2 cellular contexts compared by ENCODE assay signal in genomic region chr10:122301055-122301810, GRCh38.
A peak's percentile ranks its signal among the peaks of the same experiment; 100 is the strongest.
TF ChIP-seq lines count a peak whose summit lies in the region.

No MANE protein-coding gene starts in this region.

TF ChIP-seq in K562, 482 proteins besides CTCF, POLR2A, EP300 and RAD21:
- TF ChIP-seq CEBPG (CRISPR knock-in tag; IDR thresholded peaks at IDR 0.05): peak; percentile 30; the same call in 1 of the 2 replicates
- peak; percentile 60 to 73 for TF ChIP-seq CEBPG (tag; conservative IDR thresholded peaks at IDR 0.05 in 1 of 2, IDR thresholded peaks at IDR 0.05 in 1 of 2)
- TF ChIP-seq HINFP (tag; conservative IDR thresholded peaks at IDR 0.05; ENCODE audit: low read depth): no peak
- peak; percentile 85 for TF ChIP-seq CEBPB (tag; IDR thresholded peaks at IDR 0.05)

TF ChIP-seq in HepG2, 621 proteins besides CTCF, POLR2A, EP300 and RAD21 (continues in another document):
- no peak for TF ChIP-seq ZNF3 (CRISPR knock-in tag; IDR thresholded peaks at IDR 0.05)
- no peak for TF ChIP-seq SOX6 (IDR thresholded peaks at IDR 0.05)
- TF ChIP-seq SOX6 (CRISPR knock-in tag; IDR thresholded peaks at IDR 0.05): peak; percentile 66
- peak; percentile 41 for TF ChIP-seq FOSL2 (CRISPR knock-in tag; IDR thresholded peaks at IDR 0.05)
- TF ChIP-seq, protein P1, sequence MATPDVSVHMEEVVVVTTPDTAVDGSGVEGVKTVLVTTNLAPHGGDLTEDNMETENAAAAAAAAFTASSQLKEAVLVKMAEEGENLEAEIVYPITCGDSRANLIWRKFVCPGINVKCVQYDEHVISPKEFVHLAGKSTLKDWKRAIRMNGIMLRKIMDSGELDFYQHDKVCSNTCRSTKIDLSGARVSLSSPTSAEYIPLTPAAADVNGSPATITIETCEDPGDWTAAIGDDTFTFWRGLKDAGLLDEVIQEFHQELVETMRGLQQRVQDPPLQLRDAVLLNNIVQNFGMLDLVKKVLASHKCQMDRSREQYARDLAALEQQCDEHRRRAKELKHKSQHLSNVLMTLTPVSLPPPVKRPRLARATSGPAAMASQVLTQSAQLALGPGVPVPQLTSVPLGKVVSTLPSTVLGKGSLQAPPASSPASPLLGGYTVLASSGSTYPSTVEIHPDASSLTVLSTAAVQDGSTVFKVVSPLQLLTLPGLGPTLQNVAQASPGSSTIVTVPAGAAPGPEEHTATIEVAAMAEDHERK (CRISPR knock-in tag; IDR thresholded peaks at IDR 0.05; ENCODE audit: low read depth): no peak
- peak; percentile 42 for TF ChIP-seq THAP11 (CRISPR knock-in tag; IDR thresholded peaks at IDR 0.05)
- TF ChIP-seq ZNF616 (CRISPR knock-in tag; IDR thresholded peaks at IDR 0.05; ENCODE audit: low read depth): no peak
- no peak for TF ChIP-seq TCF7L2 (IDR thresholded peaks at IDR 0.05; ENCODE audit: low read depth, low read length)
- TF ChIP-seq FOXK1 (CRISPR knock-in tag; IDR thresholded peaks at IDR 0.05; ENCODE audit: borderline replicate concordance, low read depth): peak; percentile 92; the same call in 1 of the 2 replicates
- TF ChIP-seq, protein P2, sequence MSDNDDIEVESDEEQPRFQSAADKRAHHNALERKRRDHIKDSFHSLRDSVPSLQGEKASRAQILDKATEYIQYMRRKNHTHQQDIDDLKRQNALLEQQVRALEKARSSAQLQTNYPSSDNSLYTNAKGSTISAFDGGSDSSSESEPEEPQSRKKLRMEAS (IDR thresholded peaks at IDR 0.05): peak; percentile 37; the same call in 1 of the 2 replicates
- no peak for TF ChIP-seq ZMAT3 (CRISPR knock-in tag; conservative IDR thresholded peaks at IDR 0.05)
- peak; percentile 3; the same call in 1 of the 2 replicates for TF ChIP-seq MED1 (CRISPR knock-in tag; IDR thresholded peaks at IDR 0.05)
- no peak for TF ChIP-seq ZNF317 (CRISPR knock-in tag; IDR thresholded peaks at IDR 0.05)
- TF ChIP-seq TFDP2 (CRISPR knock-in tag; IDR thresholded peaks at IDR 0.05): no peak
- TF ChIP-seq, protein P3, sequence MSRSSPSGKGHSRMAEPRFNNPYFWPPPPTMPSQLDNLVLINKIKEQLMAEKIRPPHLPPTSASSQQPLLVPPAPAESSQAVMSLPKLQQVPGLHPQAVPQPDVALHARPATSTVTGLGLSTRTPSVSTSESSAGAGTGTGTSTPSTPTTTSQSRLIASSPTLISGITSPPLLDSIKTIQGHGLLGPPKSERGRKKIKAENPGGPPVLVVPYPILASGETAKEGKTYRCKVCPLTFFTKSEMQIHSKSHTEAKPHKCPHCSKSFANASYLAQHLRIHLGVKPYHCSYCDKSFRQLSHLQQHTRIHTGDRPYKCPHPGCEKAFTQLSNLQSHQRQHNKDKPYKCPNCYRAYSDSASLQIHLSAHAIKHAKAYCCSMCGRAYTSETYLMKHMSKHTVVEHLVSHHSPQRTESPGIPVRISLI (CRISPR knock-in tag; IDR thresholded peaks at IDR 0.05; ENCODE audit: borderline replicate concordance): no peak
- TF ChIP-seq, protein P4, sequence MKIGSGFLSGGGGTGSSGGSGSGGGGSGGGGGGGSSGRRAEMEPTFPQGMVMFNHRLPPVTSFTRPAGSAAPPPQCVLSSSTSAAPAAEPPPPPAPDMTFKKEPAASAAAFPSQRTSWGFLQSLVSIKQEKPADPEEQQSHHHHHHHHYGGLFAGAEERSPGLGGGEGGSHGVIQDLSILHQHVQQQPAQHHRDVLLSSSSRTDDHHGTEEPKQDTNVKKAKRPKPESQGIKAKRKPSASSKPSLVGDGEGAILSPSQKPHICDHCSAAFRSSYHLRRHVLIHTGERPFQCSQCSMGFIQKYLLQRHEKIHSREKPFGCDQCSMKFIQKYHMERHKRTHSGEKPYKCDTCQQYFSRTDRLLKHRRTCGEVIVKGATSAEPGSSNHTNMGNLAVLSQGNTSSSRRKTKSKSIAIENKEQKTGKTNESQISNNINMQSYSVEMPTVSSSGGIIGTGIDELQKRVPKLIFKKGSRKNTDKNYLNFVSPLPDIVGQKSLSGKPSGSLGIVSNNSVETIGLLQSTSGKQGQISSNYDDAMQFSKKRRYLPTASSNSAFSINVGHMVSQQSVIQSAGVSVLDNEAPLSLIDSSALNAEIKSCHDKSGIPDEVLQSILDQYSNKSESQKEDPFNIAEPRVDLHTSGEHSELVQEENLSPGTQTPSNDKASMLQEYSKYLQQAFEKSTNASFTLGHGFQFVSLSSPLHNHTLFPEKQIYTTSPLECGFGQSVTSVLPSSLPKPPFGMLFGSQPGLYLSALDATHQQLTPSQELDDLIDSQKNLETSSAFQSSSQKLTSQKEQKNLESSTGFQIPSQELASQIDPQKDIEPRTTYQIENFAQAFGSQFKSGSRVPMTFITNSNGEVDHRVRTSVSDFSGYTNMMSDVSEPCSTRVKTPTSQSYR (CRISPR knock-in tag; IDR thresholded peaks at IDR 0.05; ENCODE audit: borderline replicate concordance): peak; percentile 55; the same call in 1 of the 2 replicates
- TF ChIP-seq CEBPG (CRISPR knock-in tag; IDR thresholded peaks at IDR 0.05): peak; percentile 96
- 0 out of 2 replicates have a peak, but pooled peaks have one; percentile 35 for TF ChIP-seq RXRB (CRISPR knock-in tag; IDR thresholded peaks at IDR 0.05; ENCODE audit: borderline replicate concordance)
- no peak for TF ChIP-seq ZNF607 (CRISPR knock-in tag; IDR thresholded peaks at IDR 0.05; ENCODE audit: borderline replicate concordance)
- 0 out of 2 replicates have a peak, but pooled peaks have one; percentile 30 for TF ChIP-seq ZNF263 (CRISPR knock-in tag; IDR thresholded peaks at IDR 0.05)
- TF ChIP-seq FOXA1 (IDR thresholded peaks at IDR 0.05): no peak
- TF ChIP-seq FOXA1 (CRISPR knock-in tag; IDR thresholded peaks at IDR 0.05): peak; percentile 69
- TF ChIP-seq YEATS2 (CRISPR knock-in tag; IDR thresholded peaks at IDR 0.05; ENCODE audit: borderline replicate concordance): no peak
- peak; percentile 31; the same call in 1 of the 2 replicates for TF ChIP-seq HMG20A (CRISPR knock-in tag; IDR thresholded peaks at IDR 0.05; ENCODE audit: borderline replicate concordance)
- TF ChIP-seq SOX5 (CRISPR knock-in tag; IDR thresholded peaks at IDR 0.05; ENCODE audit: borderline replicate concordance): peak; percentile 20; the same call in 1 of the 2 replicates
- peak; percentile 80; the same call in 1 of the 2 replicates for TF ChIP-seq FOXA3 (CRISPR knock-in tag; IDR thresholded peaks at IDR 0.05)
- no peak for TF ChIP-seq SOX13 (IDR thresholded peaks at IDR 0.05)
- TF ChIP-seq SOX13 (CRISPR knock-in tag; conservative IDR thresholded peaks at IDR 0.05 in 1 of 2, IDR thresholded peaks at IDR 0.05 in 1 of 2): peak in 1 of 2 experiments; percentile 40; a peak in 1 of 4 replicates
- TF ChIP-seq RARA (CRISPR knock-in tag; IDR thresholded peaks at IDR 0.05): peak; percentile 47; the same call in 1 of the 2 replicates
- TF ChIP-seq MEF2D (CRISPR knock-in tag; IDR thresholded peaks at IDR 0.05): 0 out of 2 replicates have a peak, but pooled peaks have one; percentile 28
- TF ChIP-seq ZBTB38 (CRISPR knock-in tag; IDR thresholded peaks at IDR 0.05): peak; percentile 58
- TF ChIP-seq ERF (CRISPR knock-in tag; IDR thresholded peaks at IDR 0.05): 0 out of 2 replicates have a peak, but pooled peaks have one; percentile 31
- TF ChIP-seq ZMYM4 (CRISPR knock-in tag; IDR thresholded peaks at IDR 0.05): peak; percentile 60; the same call in 1 of the 2 replicates
- TF ChIP-seq KDM2A (CRISPR knock-in tag; IDR thresholded peaks at IDR 0.05; ENCODE audit: borderline replicate concordance, low read depth): peak; percentile 28; the same call in 1 of the 2 replicates
- peak; percentile 55; the same call in 1 of the 2 replicates for TF ChIP-seq HOMEZ (CRISPR knock-in tag; IDR thresholded peaks at IDR 0.05; ENCODE audit: low read depth)
- TF ChIP-seq ZNF644 (CRISPR knock-in tag; IDR thresholded peaks at IDR 0.05; ENCODE audit: low read depth): peak; percentile 91
- no peak for TF ChIP-seq NAIF1 (CRISPR knock-in tag; IDR thresholded peaks at IDR 0.05; ENCODE audit: borderline replicate concordance)
- peak; percentile 16; the same call in 1 of the 2 replicates for TF ChIP-seq SMC3 (IDR thresholded peaks at IDR 0.05; ENCODE audit: low read length)
- peak; percentile 81 for TF ChIP-seq ZBTB33 (CRISPR knock-in tag; IDR thresholded peaks at IDR 0.05)
- TF ChIP-seq POGZ (CRISPR knock-in tag; IDR thresholded peaks at IDR 0.05): peak; percentile 74
- peak; percentile 56; the same call in 1 of the 2 replicates for TF ChIP-seq SALL1 (CRISPR knock-in tag; IDR thresholded peaks at IDR 0.05)
- peak; percentile 77 for TF ChIP-seq PATZ1 (CRISPR knock-in tag; IDR thresholded peaks at IDR 0.05)
- no peak for TF ChIP-seq SRSF4 (IDR thresholded peaks at IDR 0.05; ENCODE audit: low read depth, low read length, poor library complexity, severe bottlenecking)
- TF ChIP-seq, protein P5, sequence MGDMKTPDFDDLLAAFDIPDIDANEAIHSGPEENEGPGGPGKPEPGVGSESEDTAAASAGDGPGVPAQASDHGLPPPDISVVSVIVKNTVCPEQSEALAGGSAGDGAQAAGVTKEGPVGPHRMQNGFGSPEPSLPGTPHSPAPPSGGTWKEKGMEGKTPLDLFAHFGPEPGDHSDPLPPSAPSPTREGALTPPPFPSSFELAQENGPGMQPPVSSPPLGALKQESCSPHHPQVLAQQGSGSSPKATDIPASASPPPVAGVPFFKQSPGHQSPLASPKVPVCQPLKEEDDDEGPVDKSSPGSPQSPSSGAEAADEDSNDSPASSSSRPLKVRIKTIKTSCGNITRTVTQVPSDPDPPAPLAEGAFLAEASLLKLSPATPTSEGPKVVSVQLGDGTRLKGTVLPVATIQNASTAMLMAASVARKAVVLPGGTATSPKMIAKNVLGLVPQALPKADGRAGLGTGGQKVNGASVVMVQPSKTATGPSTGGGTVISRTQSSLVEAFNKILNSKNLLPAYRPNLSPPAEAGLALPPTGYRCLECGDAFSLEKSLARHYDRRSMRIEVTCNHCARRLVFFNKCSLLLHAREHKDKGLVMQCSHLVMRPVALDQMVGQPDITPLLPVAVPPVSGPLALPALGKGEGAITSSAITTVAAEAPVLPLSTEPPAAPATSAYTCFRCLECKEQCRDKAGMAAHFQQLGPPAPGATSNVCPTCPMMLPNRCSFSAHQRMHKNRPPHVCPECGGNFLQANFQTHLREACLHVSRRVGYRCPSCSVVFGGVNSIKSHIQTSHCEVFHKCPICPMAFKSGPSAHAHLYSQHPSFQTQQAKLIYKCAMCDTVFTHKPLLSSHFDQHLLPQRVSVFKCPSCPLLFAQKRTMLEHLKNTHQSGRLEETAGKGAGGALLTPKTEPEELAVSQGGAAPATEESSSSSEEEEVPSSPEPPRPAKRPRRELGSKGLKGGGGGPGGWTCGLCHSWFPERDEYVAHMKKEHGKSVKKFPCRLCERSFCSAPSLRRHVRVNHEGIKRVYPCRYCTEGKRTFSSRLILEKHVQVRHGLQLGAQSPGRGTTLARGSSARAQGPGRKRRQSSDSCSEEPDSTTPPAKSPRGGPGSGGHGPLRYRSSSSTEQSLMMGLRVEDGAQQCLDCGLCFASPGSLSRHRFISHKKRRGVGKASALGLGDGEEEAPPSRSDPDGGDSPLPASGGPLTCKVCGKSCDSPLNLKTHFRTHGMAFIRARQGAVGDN (CRISPR knock-in tag; IDR thresholded peaks at IDR 0.05): peak; percentile 63
- peak; percentile 19 for TF ChIP-seq SKI (IDR thresholded peaks at IDR 0.05; ENCODE audit: partially characterized antibody)
- peak; percentile 98 for TF ChIP-seq CEBPB (IDR thresholded peaks at IDR 0.05; ENCODE audit: borderline replicate concordance, low read depth, low read length)
- no peak for TF ChIP-seq NR1H2 (CRISPR knock-in tag; IDR thresholded peaks at IDR 0.05; ENCODE audit: borderline replicate concordance, low read depth)
- peak; percentile 31; the same call in 1 of the 2 replicates for TF ChIP-seq HDAC2 (CRISPR knock-in tag; IDR thresholded peaks at IDR 0.05)
